Comparison of ENCODE assay signal across 24 cellular contexts in genomic region chr4:177227636-177228035, GRCh38.
DNase-seq lines count a peak whose midpoint lies in the region; ATAC-seq, FAIRE-seq and TF ChIP-seq lines count a peak whose summit lies in the region.
"Had no signal": no experiment of that assay in that cellular context is flagged by ENCODE, and none has a peak within 500 bp of the region (broad histone marks: within the 10 kb centered on the region; RNA-seq: fewer than 3 reads in every experiment).

No MANE protein-coding gene starts in this region.

- no peaks in the 10 kb centered on the region for H3K9me3 ChIP-seq in DND-41 (ENCODE audit: insufficient read depth, low read length, severe bottlenecking)
- no peaks in the 10 kb centered on the region for H3K9me3 ChIP-seq in kidney (ENCODE audit: control insufficient read depth in 1 of 2, low read length in 2 of 2)
- H3K9me3 ChIP-seq in spleen: no peaks in the 10 kb centered on the region
- H3K9me3 ChIP-seq in ascending aorta: no peaks in the 10 kb centered on the region
- H3K9me3 ChIP-seq: BE2C, Caco-2 had no signal

- peaks cover 33% of the 10 kb centered on the region; the same call in 1 of the 2 replicates for H4K20me1 ChIP-seq in DND-41 (ENCODE audit: insufficient read depth, low read length)
- H4K20me1 ChIP-seq: BLaER1 had no signal

- peaks cover 73% of the 10 kb centered on the region for H3K79me2 ChIP-seq in DND-41 (ENCODE audit: insufficient read depth, low read length)

- peaks cover 29% of the 10 kb centered on the region for H3K36me3 ChIP-seq in DND-41 (ENCODE audit: insufficient read depth, low read length)
- H3K36me3 ChIP-seq in kidney (ENCODE audit: control insufficient read depth in 1 of 2, insufficient read depth in 2 of 2, low read length in 2 of 2): no peaks in the 10 kb centered on the region
- H3K36me3 ChIP-seq in spleen: no peaks in the 10 kb centered on the region
- H3K36me3 ChIP-seq in ascending aorta: no peaks in the 10 kb centered on the region
- H3K36me3 ChIP-seq: BE2C, BLaER1 had no signal

- H3K4me2 ChIP-seq in DND-41 (ENCODE audit: insufficient read depth, low read length): no peak overlapping the region
- H3K4me2 ChIP-seq: BLaER1 had no signal

- peak overlapping the region; percentile 23; the same call in 1 of the 2 replicates for H3K9ac ChIP-seq in DND-41 (ENCODE audit: low read depth, low read length)
- no peak overlapping the region for H3K9ac ChIP-seq in kidney (ENCODE audit: low read length in 2 of 2)
- H3K9ac ChIP-seq: BLaER1 had no signal

- 87 to 98% (median 96%) methylated on average over 7 to 21 of the region's 21 CpGs for WGBS in spleen, 5 donors

- DNase-seq in DND-41 (peak; percentile 35), HTR-8/SVneo (ENCODE audit: insufficient read length, low spot score) (no peak), kidney (peak; percentile 56), spleen (peak; percentile 73), ascending aorta (ENCODE audit: low spot score in 2 of 2) (no peak), GDM1 (lab: John Stamatoyannopoulos, UW) (no peak)
- DNase-seq: 8988T; ACHN; BE2C; C1 segment of cervical spinal cord; Caco-2; Calu3; CD4-positive, alpha-beta memory T cell; CD4-positive, CD25-positive, alpha-beta regulatory T cell; CD8-positive, alpha-beta memory T cell; DMS79 treated with DMSO at 0.1 percent for 48 hours; EL; GF-D8 had no signal

- H3K4me1 ChIP-seq in DND-41 (ENCODE audit: insufficient read depth, low read length): peaks cover 59% of the 10 kb centered on the region
- peaks cover 0 to 7% of the 10 kb centered on the region in 2 donors for H3K4me1 ChIP-seq in kidney (ENCODE audit: control insufficient read depth in 1 of 2, insufficient read depth in 1 of 2, low read depth in 1 of 2, low read length in 2 of 2)
- peaks cover 0 to 12% (median 0%) of the 10 kb centered on the region in 6 donors for H3K4me1 ChIP-seq in spleen
- no peaks in the 10 kb centered on the region for H3K4me1 ChIP-seq in ascending aorta
- H3K4me1 ChIP-seq: BE2C, BLaER1, Caco-2 had no signal

- H3K27ac ChIP-seq in DND-41 (ENCODE audit: low read length) (peak overlapping the region; percentile 84), kidney (ENCODE audit: low read depth in 2 of 2, low read length in 2 of 2) (no peak overlapping the region), spleen (no peak overlapping the region), ascending aorta (no peak overlapping the region)
- H3K27ac ChIP-seq: BLaER1 had no signal

- H3K4me3 ChIP-seq in DND-41 (ENCODE audit: low read depth in 1 of 2, low read length in 2 of 2): peak overlapping the region in 1 of 2 experiments; percentile 38; a peak in 1 of 4 replicates
- no peak overlapping the region for H3K4me3 ChIP-seq in kidney (ENCODE audit: low read length in 2 of 2)
- H3K4me3 ChIP-seq in spleen: no peak overlapping the region
- H3K4me3 ChIP-seq in ascending aorta: no peak overlapping the region
- H3K4me3 ChIP-seq: BLaER1 had no signal

- H3K27me3 ChIP-seq in DND-41 (ENCODE audit: insufficient read depth, low read length, poor library complexity) (no peaks in the 10 kb centered on the region), spleen (replicated peaks in 1 of 7) (no peaks in the 10 kb centered on the region), ascending aorta (no peaks in the 10 kb centered on the region)
- H3K27me3 ChIP-seq: BE2C, BLaER1 had no signal

- ATAC-seq in DND-41 (ENCODE audit: insufficient read depth, low read depth) (no peak), GM19397 (IDR thresholded peaks at IDR 0.05; ENCODE audit: unreplicated experiment) (no peak)

- intact Hi-C loops in kidney (cut with DNase I) (no loop called here), spleen (cut with DNase I; ENCODE audit: low total_unique reads) (no loop called here), ascending aorta (cut with DNase I) (no loop called here)

- no peak for TF ChIP-seq CTCF in DND-41 (IDR thresholded peaks at IDR 0.05; ENCODE audit: borderline replicate concordance, extremely low read depth, low read length, poor library complexity, severe bottlenecking)
- no peak for TF ChIP-seq CTCF in kidney (IDR thresholded peaks at IDR 0.05; ENCODE audit: borderline replicate concordance, extremely low read depth, insufficient read depth)
- TF ChIP-seq CTCF in spleen (IDR thresholded peaks at IDR 0.05 in 8 of 11, conservative IDR thresholded peaks at IDR 0.05 in 3 of 11): no peak
- TF ChIP-seq CTCF in ascending aorta (IDR thresholded peaks at IDR 0.05): no peak

- no peak overlapping the region for H2AFZ ChIP-seq in DND-41 (ENCODE audit: low read depth, low read length)

- TF ChIP-seq POLR2A in spleen (IDR thresholded peaks at IDR 0.05): no peak

- FAIRE-seq in HTR-8/SVneo (lab: Jason Lieb, UNC) (peak; percentile 28), kidney (lab: Jason Lieb, UNC) (no peak)
- FAIRE-seq: A204.1, D721Med, GM12891, GM19239 had no signal

Comparison
In these comparisons a context has a peak if more than half of its experiments do, and no peak if none do; other contexts are left out.
1. DNase-seq: peak in DND-41 (single experiment), kidney (single experiment) and spleen (single experiment); none in HTR-8/SVneo (single experiment), ascending aorta (0 of 2) and GDM1 (single experiment).